8 cellular contexts compared by ENCODE assay signal in the genomic region with DNA sequence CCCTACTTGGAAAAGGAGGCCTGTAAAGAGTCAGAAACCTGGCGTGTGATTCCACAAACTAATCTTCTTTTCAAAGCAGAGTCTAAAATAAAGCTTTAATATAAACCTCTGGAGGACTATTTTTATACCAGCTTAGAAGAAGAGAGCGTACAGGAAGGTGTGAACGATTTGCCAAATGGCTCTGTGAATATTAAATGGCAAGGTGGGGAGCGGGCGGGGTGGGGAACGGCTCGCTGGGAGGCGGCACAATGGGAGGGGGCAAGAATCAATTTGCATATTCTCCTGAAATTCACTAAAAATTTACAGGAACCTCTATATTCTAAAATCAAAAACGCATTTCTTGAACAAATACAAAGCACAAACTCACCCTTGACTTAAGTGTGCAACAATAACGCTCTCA. TPM values are rescaled to one million over a fixed set of nuclear protein-coding genes. Genes with fewer than 3 reads are reported as not detected.
A peak's percentile ranks its signal among the peaks of the same experiment; 100 is the strongest.
DNase-seq lines count a peak whose midpoint lies in the region; ATAC-seq and TF ChIP-seq lines count a peak whose summit lies in the region.

No MANE protein-coding gene starts in this region.

- peak overlapping the region; percentile 99 for H3K27ac Mint-ChIP-seq in activated CD8-positive, alpha-beta T cell treated with anti-CD3 and anti-CD28 coated beads, Interleukin-2, amount 10 ng/mL, durations not matched to agents 7 days and 5 days
- H3K27ac Mint-ChIP-seq in stimulated activated naive B cell treated with anti-CD40 and anti-IgM and Interleukin-4, amounts not matched to agents 10 μg/mL and 1 μg/mL and 100 μg/mL, for 72 hours, result peak overlapping the region; percentile 96

- H3K36me3 ChIP-seq in iPS-18a (ENCODE audit: control insufficient read depth, low read depth, low read length), result no peaks in the 10 kb centered on the region

- H3K4me3 Mint-ChIP-seq in activated CD8-positive, alpha-beta T cell treated with anti-CD3 and anti-CD28 coated beads, Interleukin-2, amount 10 ng/mL, durations not matched to agents 7 days and 5 days, result peak overlapping the region; percentile 98
- peak overlapping the region; percentile 97 for H3K4me3 Mint-ChIP-seq in stimulated activated naive B cell treated with anti-CD40 and anti-IgM and Interleukin-4, amounts not matched to agents 10 μg/mL and 1 μg/mL and 100 μg/mL, for 72 hours

- H3K36me3 Mint-ChIP-seq in activated CD8-positive, alpha-beta T cell treated with anti-CD3 and anti-CD28 coated beads, Interleukin-2, amount 10 ng/mL, durations not matched to agents 7 days and 5 days (ENCODE audit: low read depth), result peaks cover 43% of the 10 kb centered on the region
- peaks cover 26 to 32% of the 10 kb centered on the region in 2 donors for H3K36me3 Mint-ChIP-seq in stimulated activated naive B cell treated with anti-CD40 and anti-IgM and Interleukin-4, amounts not matched to agents 10 μg/mL and 1 μg/mL and 100 μg/mL, for 72 hours

- no peak overlapping the region for H3K9ac ChIP-seq in iPS-18a (ENCODE audit: low read length)

- peaks cover 16% of the 10 kb centered on the region for H3K9me3 ChIP-seq in iPS-18a (ENCODE audit: control insufficient read depth, low read depth, low read length)

- DNase-seq in HFF-Myc (ENCODE audit: extremely low read depth, low read depth) (no peak), NCI-H2029 (lab: John Stamatoyannopoulos, UW) (no peak), NAMALWA (ENCODE audit: low spot score) (no peak), NCI-H226 (no peak)
- no peak for DNase-seq in activated CD8-positive, alpha-beta T cell treated with anti-CD3 and anti-CD28 coated beads, Interleukin-2, amount 10 ng/mL, durations not matched to agents 7 days and 5 days
- DNase-seq in stimulated activated naive B cell treated with anti-CD40 and anti-IgM and Interleukin-4, amounts not matched to agents 10 μg/mL and 1 μg/mL and 100 μg/mL, for 72 hours, result no peak

- H3K27me3 ChIP-seq in iPS-18a (ENCODE audit: control insufficient read depth, insufficient read depth, low read length), result no peaks in the 10 kb centered on the region

- CTCF ChIA-PET in activated CD8-positive, alpha-beta T cell treated with anti-CD3 and anti-CD28 coated beads, Interleukin-2, amount 10 ng/mL, durations not matched to agents 7 days and 5 days (lab: Charles Lee), result interaction anchor here (1.0 to 1.8 kb wide), 2 partner anchors 35 to 85 kb away, joined by 3 to 9 read pairs; partner anchors contain the start of gene PSMC4

- no peaks in the 10 kb centered on the region for H3K4me1 ChIP-seq in iPS-18a (ENCODE audit: control insufficient read depth, low read depth, low read length)

- no peak for ATAC-seq in activated CD8-positive, alpha-beta T cell treated with anti-CD3 and anti-CD28 coated beads, Interleukin-2, amount 10 ng/mL, durations not matched to agents 7 days and 5 days
- ATAC-seq in stimulated activated naive B cell treated with anti-CD40 and anti-IgM and Interleukin-4, amounts not matched to agents 10 μg/mL and 1 μg/mL and 100 μg/mL, for 72 hours (replicated peaks), result no peak
- ATAC-seq in HG02588 (IDR thresholded peaks at IDR 0.05; ENCODE audit: unreplicated experiment), result no peak

- H3K4me1 Mint-ChIP-seq in activated CD8-positive, alpha-beta T cell treated with anti-CD3 and anti-CD28 coated beads, Interleukin-2, amount 10 ng/mL, durations not matched to agents 7 days and 5 days (ENCODE audit: low read depth), result peaks cover 38% of the 10 kb centered on the region
- peaks cover 18 to 50% of the 10 kb centered on the region in 2 donors for H3K4me1 Mint-ChIP-seq in stimulated activated naive B cell treated with anti-CD40 and anti-IgM and Interleukin-4, amounts not matched to agents 10 μg/mL and 1 μg/mL and 100 μg/mL, for 72 hours

- POLR2A ChIA-PET in activated CD8-positive, alpha-beta T cell treated with anti-CD3 and anti-CD28 coated beads, Interleukin-2, amount 10 ng/mL, durations not matched to agents 7 days and 5 days (lab: Charles Lee), result interaction anchor here (1.6 kb wide), 1 partner anchor 36 kb away, joined by 12 read pairs; the partner anchor contains the start of gene ZNF780A

- H3K9me3 Mint-ChIP-seq in activated CD8-positive, alpha-beta T cell treated with anti-CD3 and anti-CD28 coated beads, Interleukin-2, amount 10 ng/mL, durations not matched to agents 7 days and 5 days (ENCODE audit: insufficient read depth), result peaks cover 24% of the 10 kb centered on the region
- peaks cover 15 to 16% of the 10 kb centered on the region in 2 donors for H3K9me3 Mint-ChIP-seq in stimulated activated naive B cell treated with anti-CD40 and anti-IgM and Interleukin-4, amounts not matched to agents 10 μg/mL and 1 μg/mL and 100 μg/mL, for 72 hours

- no peak overlapping the region for H3K27ac ChIP-seq in iPS-18a (ENCODE audit: low read length)

- peak overlapping the region; percentile 73 for H3K4me3 ChIP-seq in HFF-Myc (replicated peaks; ENCODE audit: low read depth, low read length)
- peak overlapping the region; percentile 90 for H3K4me3 ChIP-seq in iPS-18a (ENCODE audit: low read length)

- peaks cover 5% of the 10 kb centered on the region for H3K27me3 Mint-ChIP-seq in activated CD8-positive, alpha-beta T cell treated with anti-CD3 and anti-CD28 coated beads, Interleukin-2, amount 10 ng/mL, durations not matched to agents 7 days and 5 days (ENCODE audit: low read depth)
- H3K27me3 Mint-ChIP-seq in stimulated activated naive B cell treated with anti-CD40 and anti-IgM and Interleukin-4, amounts not matched to agents 10 μg/mL and 1 μg/mL and 100 μg/mL, for 72 hours, result peaks cover 6 to 9% of the 10 kb centered on the region in 2 donors

- TF ChIP-seq CTCF in HFF-Myc (IDR thresholded peaks at IDR 0.05; ENCODE audit: low read depth, low read length, missing control alignments), result no peak

RNA-seq across cellular contexts. Expression of gene ZNF780B, which starts 1.0 kb away (rescaled TPM):
- 10 to 100 TPM; 27.4 to 30.3 TPM for total RNA-seq in activated CD8-positive, alpha-beta T cell treated with anti-CD3 and anti-CD28 coated beads, Interleukin-2, amount 10 ng/mL, durations not matched to agents 7 days and 5 days

RNA-seq across cellular contexts. Expression of gene ZNF780A, which starts 35.7 kb away (rescaled TPM):
- 10 to 100 TPM; 17.9 to 21.6 TPM for total RNA-seq in activated CD8-positive, alpha-beta T cell treated with anti-CD3 and anti-CD28 coated beads, Interleukin-2, amount 10 ng/mL, durations not matched to agents 7 days and 5 days

RNA-seq across cellular contexts. Expression of gene ZNF546, which starts 58.2 kb away (rescaled TPM):
- total RNA-seq in activated CD8-positive, alpha-beta T cell treated with anti-CD3 and anti-CD28 coated beads, Interleukin-2, amount 10 ng/mL, durations not matched to agents 7 days and 5 days, result 1 to 10 TPM; 4.9 to 5.2 TPM
